ENCODE assay signal across 8 cellular contexts in the genomic region with DNA sequence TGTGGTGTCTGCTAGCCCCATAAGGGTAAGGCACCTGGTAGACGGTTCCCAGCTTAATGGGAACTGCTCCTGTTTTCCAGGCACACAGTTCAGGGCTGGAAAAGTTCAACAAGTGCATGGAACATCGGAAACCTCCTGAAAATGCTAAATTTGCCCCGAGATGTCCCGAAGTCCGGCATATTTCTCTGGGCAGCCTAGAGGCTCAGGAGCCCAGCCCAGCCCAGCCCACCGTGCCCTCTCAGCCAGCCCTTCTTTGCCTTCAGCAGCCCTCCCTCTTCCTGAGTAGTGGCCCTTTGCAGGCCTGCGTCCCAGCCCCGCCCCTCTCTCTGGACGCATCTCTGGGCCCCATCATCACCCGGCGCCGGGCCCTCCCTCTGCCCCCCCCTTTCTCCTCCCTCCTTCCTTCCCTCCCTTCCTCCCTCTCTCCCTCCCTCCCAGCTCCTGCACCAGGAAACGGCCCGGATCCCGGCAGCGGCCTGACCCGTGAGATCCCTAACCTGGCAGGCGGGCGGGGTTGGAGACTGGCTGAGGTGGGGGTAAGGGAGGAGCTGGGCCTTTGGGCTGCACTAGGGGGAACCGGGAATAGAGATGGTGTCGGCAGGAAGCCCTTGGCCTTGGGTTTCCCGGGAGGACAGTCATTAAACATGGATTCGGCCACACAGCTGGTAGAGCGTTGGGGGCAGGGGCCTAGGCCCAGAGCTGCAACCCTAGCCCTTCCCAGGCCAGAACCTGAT. TPM values are rescaled to one million over a fixed set of nuclear protein-coding genes. Genes with fewer than 3 reads are reported as not detected.
DNase-seq lines count a peak whose midpoint lies in the region; ATAC-seq and TF ChIP-seq lines count a peak whose summit lies in the region.

Gene BCL2L2, plus strand, starts transcription at position 422 of the 734 bp plus-strand sequence. CDS start 935 bp downstream, outside the sequence.

- 0 out of 2 replicates have a peak within 1 kb of the TSS, but pooled peaks have one; percentile 25 for H3K4me2 ChIP-seq in KMS-11

- H3K36me3 ChIP-seq in KMS-11 (ENCODE audit: insufficient read depth) (no peaks in the 10 kb centered on the region), kidney epithelial cell (ENCODE audit: control insufficient read depth, insufficient read depth, low read length) (no peaks in the 10 kb centered on the region)

- H3K4me3 Mint-ChIP-seq in activated T-cell treated with anti-CD3 and anti-CD28 coated beads, Interleukin-2, amount 50 U/mL, for 4 hours: peak within 1 kb of the TSS; percentile 38
- H3K4me3 Mint-ChIP-seq in effector memory CD8-positive, alpha-beta T cell: no peak within 1 kb of the TSS

- TF ChIP-seq CTCF in KMS-11 (conservative IDR thresholded peaks at IDR 0.05; ENCODE audit: low read depth, low read length) (no peak), kidney epithelial cell (IDR thresholded peaks at IDR 0.05; ENCODE audit: insufficient read depth, low read length, poor library complexity, severe bottlenecking) (no peak)

- peak within 1 kb of the TSS in 1 of 2 donors; percentile 39 for H3K27ac Mint-ChIP-seq in effector memory CD8-positive, alpha-beta T cell

- H3K27me3 ChIP-seq in KMS-11 (ENCODE audit: insufficient read depth, low read depth) (no peaks in the 10 kb centered on the region), kidney epithelial cell (ENCODE audit: control insufficient read depth, insufficient read depth, low read length) (no peaks in the 10 kb centered on the region)

- H2AFZ ChIP-seq in KMS-11 (ENCODE audit: low read depth): no peak within 1 kb of the TSS; the same call in 1 of the 2 replicates

- peak within 1 kb of the TSS; percentile 35; the same call in 1 of the 2 replicates for H3K9ac ChIP-seq in KMS-11

- DNase-seq in activated T-cell treated with anti-CD3 and anti-CD28 coated beads, Interleukin-2, amount 50 U/mL, for 4 hours: no peak
- no peak for DNase-seq in activated T-cell treated with anti-CD3 and anti-CD28 coated beads, Interleukin-2, amount 50 U/mL, for 48 hours
- no peak for DNase-seq in kidney epithelial cell (ENCODE audit: low read depth)
- peak; percentile 41 for DNase-seq in stimulated activated CD8-positive, alpha-beta memory T cell treated with anti-CD3 and anti-CD28 coated beads, Interleukin-4, amount 100 ng/mL, for 48 hours
- DNase-seq in effector memory CD8-positive, alpha-beta T cell: no peak

- H3K4me1 Mint-ChIP-seq in activated T-cell treated with anti-CD3 and anti-CD28 coated beads, Interleukin-2, amount 50 U/mL, for 4 hours (ENCODE audit: low read depth): peaks cover 5% of the 10 kb centered on the region
- H3K4me1 Mint-ChIP-seq in effector memory CD8-positive, alpha-beta T cell (ENCODE audit: low read depth in 2 of 2): peaks cover 5 to 8% of the 10 kb centered on the region in 2 donors

- no peak for ATAC-seq in activated T-cell treated with anti-CD3 and anti-CD28 coated beads, Interleukin-2, amount 50 U/mL, for 4 hours
- ATAC-seq in effector memory CD8-positive, alpha-beta T cell (replicated peaks): no peak

- H3K27me3 Mint-ChIP-seq in activated T-cell treated with anti-CD3 and anti-CD28 coated beads, Interleukin-2, amount 50 U/mL, for 4 hours (ENCODE audit: low read depth): peaks cover 35% of the 10 kb centered on the region
- peaks cover 33 to 50% of the 10 kb centered on the region in 2 donors for H3K27me3 Mint-ChIP-seq in effector memory CD8-positive, alpha-beta T cell

- H4K20me1 ChIP-seq in KMS-11 (ENCODE audit: insufficient read depth): no peaks in the 10 kb centered on the region

- H3K4me1 ChIP-seq in KMS-11 (ENCODE audit: low read depth, poor library complexity, severe bottlenecking): no peaks in the 10 kb centered on the region

- H3K27ac ChIP-seq in KMS-11 (no peak within 1 kb of the TSS), cingulate gyrus (ENCODE audit: low read depth, low read length) (peak within 1 kb of the TSS; percentile 94)

- no peaks in the 10 kb centered on the region for H3K79me2 ChIP-seq in KMS-11 (ENCODE audit: insufficient read depth, low read depth)

- no peaks in the 10 kb centered on the region for H3K36me3 Mint-ChIP-seq in activated T-cell treated with anti-CD3 and anti-CD28 coated beads, Interleukin-2, amount 50 U/mL, for 4 hours (ENCODE audit: insufficient read depth)
- H3K36me3 Mint-ChIP-seq in effector memory CD8-positive, alpha-beta T cell (ENCODE audit: insufficient read depth): peaks cover 21% of the 10 kb centered on the region

- no peak within 1 kb of the TSS for H3K4me3 ChIP-seq in KMS-11 (IDR thresholded peaks at IDR 0.05; ENCODE audit: insufficient read depth, low read depth, low read length)
- H3K4me3 ChIP-seq in kidney epithelial cell (ENCODE audit: low read depth, low read length): peak within 1 kb of the TSS; percentile 80

- no peaks in the 10 kb centered on the region for H3K9me3 Mint-ChIP-seq in activated T-cell treated with anti-CD3 and anti-CD28 coated beads, Interleukin-2, amount 50 U/mL, for 4 hours
- no peaks in the 10 kb centered on the region for H3K9me3 Mint-ChIP-seq in effector memory CD8-positive, alpha-beta T cell

TF ChIP-seq in PFSK-1, 5 proteins besides CTCF, POLR2A, EP300 and RAD21:
- TF ChIP-seq POLR2AphosphoS5 (IDR thresholded peaks at IDR 0.05; ENCODE audit: low read depth, low read length): peak; percentile 74
- no peak for TF ChIP-seq TAF1 (IDR thresholded peaks at IDR 0.05; ENCODE audit: borderline replicate concordance, insufficient read depth, low read length)
- TF ChIP-seq SIN3A (IDR thresholded peaks at IDR 0.05; ENCODE audit: borderline replicate concordance, insufficient read depth, low read length): no peak
- TF ChIP-seq REST (IDR thresholded peaks at IDR 0.05; ENCODE audit: insufficient read depth in 1 of 2, low read depth in 2 of 2, low read length in 2 of 2): no peak
- TF ChIP-seq FOXP2 (optimal IDR thresholded peaks at IDR 0.05; ENCODE audit: borderline replicate concordance, extremely low read depth, extremely low read length, insufficient read depth): peak; percentile 62

RNA-seq across cellular contexts. Expression of gene BCL2L2, which starts in this region (rescaled TPM):
- total RNA-seq in activated T-cell treated with anti-CD3 and anti-CD28 coated beads, Interleukin-2, amount 50 U/mL, for 4 hours: under 1 TPM; 0.10 to 0.73 (median 0.40) TPM
- polyA plus RNA-seq in PFSK-1 (2012; ENCODE audit: insufficient read length, low read depth): 30.6 TPM
- total RNA-seq in kidney epithelial cell: 16.2 and 21.3 TPM in 2 replicates
